1 cellular context compared by ENCODE assay signal in the genomic region with DNA sequence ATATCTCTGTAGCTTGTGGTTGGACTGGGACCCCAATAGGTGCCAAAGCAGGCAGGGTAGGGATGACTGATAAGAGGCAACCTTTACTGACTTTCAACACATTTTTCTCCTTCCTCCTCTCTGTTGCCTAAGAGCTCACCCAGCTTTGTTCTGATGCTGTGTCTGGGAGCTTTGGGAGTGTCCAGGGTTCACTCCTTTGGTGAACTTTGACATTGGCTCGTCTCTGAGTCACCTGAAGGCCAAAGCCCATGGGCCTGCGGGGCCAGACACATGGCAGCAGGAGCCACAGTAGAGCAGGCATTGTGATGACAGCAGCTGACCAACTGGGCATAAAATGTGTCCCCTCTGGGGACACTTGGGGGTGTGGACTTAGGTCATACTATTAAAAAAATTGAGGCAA.
TF ChIP-seq lines count a peak whose summit lies in the region.

No MANE protein-coding gene starts in this region.

TF ChIP-seq in liver, 16 proteins besides CTCF, POLR2A, EP300 and RAD21 (continued from another document):
- TF ChIP-seq, protein P1, sequence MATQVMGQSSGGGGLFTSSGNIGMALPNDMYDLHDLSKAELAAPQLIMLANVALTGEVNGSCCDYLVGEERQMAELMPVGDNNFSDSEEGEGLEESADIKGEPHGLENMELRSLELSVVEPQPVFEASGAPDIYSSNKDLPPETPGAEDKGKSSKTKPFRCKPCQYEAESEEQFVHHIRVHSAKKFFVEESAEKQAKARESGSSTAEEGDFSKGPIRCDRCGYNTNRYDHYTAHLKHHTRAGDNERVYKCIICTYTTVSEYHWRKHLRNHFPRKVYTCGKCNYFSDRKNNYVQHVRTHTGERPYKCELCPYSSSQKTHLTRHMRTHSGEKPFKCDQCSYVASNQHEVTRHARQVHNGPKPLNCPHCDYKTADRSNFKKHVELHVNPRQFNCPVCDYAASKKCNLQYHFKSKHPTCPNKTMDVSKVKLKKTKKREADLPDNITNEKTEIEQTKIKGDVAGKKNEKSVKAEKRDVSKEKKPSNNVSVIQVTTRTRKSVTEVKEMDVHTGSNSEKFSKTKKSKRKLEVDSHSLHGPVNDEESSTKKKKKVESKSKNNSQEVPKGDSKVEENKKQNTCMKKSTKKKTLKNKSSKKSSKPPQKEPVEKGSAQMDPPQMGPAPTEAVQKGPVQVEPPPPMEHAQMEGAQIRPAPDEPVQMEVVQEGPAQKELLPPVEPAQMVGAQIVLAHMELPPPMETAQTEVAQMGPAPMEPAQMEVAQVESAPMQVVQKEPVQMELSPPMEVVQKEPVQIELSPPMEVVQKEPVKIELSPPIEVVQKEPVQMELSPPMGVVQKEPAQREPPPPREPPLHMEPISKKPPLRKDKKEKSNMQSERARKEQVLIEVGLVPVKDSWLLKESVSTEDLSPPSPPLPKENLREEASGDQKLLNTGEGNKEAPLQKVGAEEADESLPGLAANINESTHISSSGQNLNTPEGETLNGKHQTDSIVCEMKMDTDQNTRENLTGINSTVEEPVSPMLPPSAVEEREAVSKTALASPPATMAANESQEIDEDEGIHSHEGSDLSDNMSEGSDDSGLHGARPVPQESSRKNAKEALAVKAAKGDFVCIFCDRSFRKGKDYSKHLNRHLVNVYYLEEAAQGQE (IDR thresholded peaks at IDR 0.05): peak; percentile 27
- TF ChIP-seq ZBTB33 (IDR thresholded peaks at IDR 0.05): no peak
- no peak for TF ChIP-seq ATF3 (IDR thresholded peaks at IDR 0.05)
- TF ChIP-seq FOXA1 (IDR thresholded peaks at IDR 0.05): no peak
- no peak for TF ChIP-seq FOXA2 (IDR thresholded peaks at IDR 0.05)
- no peak for TF ChIP-seq TAF1 (conservative IDR thresholded peaks at IDR 0.05)
- peak; percentile 22 for TF ChIP-seq NR2F2 (IDR thresholded peaks at IDR 0.05)
TF ChIP-seq in liver: peak in this region for 6.
